In genomic region chr6:139572001-139572400, GRCh38 we compare ENCODE assay signal across 22 cellular contexts.
"Had no signal": no experiment of that assay in that cellular context is flagged by ENCODE, and none has a peak within 500 bp of the region (broad histone marks: within the 10 kb centered on the region; RNA-seq: fewer than 3 reads in every experiment).

No MANE protein-coding gene starts in this region.

- H3K4me3 ChIP-seq: esophagus muscularis mucosa, gastroesophageal sphincter, left ventricle myocardium inferior, lung, pancreas, prostate gland, right lobe of liver, tibial artery, upper lobe of right lung, vagina had no signal

- ATAC-seq: gastroesophageal sphincter; pancreas; right lobe of liver; stimulated activated effector memory CD8-positive, alpha-beta T cell treated with anti-CD3 and anti-CD28 coated beads, Interleukin-12 subunit alpha, Interleukin-12 subunit beta, amount 100 ng/mL, for 72 hours; stimulated activated naive CD8-positive, alpha-beta T cell treated with anti-CD3 and anti-CD28 coated beads, Interleukin-15, Interleukin-2, amounts not matched to agents 100 U/mL and 50 U/mL, for 24 hours; upper lobe of right lung had no signal

- DNase-seq: effector memory CD4-positive, alpha-beta T cell; glutamatergic neuron; islet precursor cell; left ventricle myocardium inferior; mesendoderm; naive B cell; occipital lobe; pancreas; retina; right lobe of liver; stimulated activated CD4-positive, alpha-beta T cell treated with anti-CD3 and anti-CD28 coated beads, Interleukin-4, amount 100 ng/mL, for 1 hour; stimulated activated CD8-positive, alpha-beta memory T cell treated with anti-CD3 and anti-CD28 coated beads, Interleukin-4, amount 100 ng/mL, for 48 hours; stimulated activated naive CD8-positive, alpha-beta T cell treated with anti-CD3 and anti-CD28 coated beads, Interleukin-15, Interleukin-2, amounts not matched to agents 100 U/mL and 50 U/mL, for 24 hours; tibial artery; upper lobe of right lung had no signal

- H3K27ac ChIP-seq: epithelial cell of prostate, esophagus muscularis mucosa, gastroesophageal sphincter, left ventricle myocardium inferior, pancreas, prostate gland, right lobe of liver, tibial artery, upper lobe of right lung, vagina had no signal

- H3K36me3 ChIP-seq: esophagus muscularis mucosa, gastroesophageal sphincter, left ventricle myocardium inferior, pancreas, prostate gland, right lobe of liver, tibial artery, upper lobe of right lung, vagina had no signal

- H3K27me3 ChIP-seq: esophagus muscularis mucosa, gastroesophageal sphincter, pancreas, right lobe of liver, tibial artery, upper lobe of right lung, vagina had no signal

- H3K4me1 ChIP-seq: gastroesophageal sphincter, left ventricle myocardium inferior, prostate gland, right lobe of liver, vagina had no signal

- H3K9me3 ChIP-seq: esophagus muscularis mucosa, gastroesophageal sphincter, left ventricle myocardium inferior, pancreas, prostate gland, right lobe of liver, tibial artery, upper lobe of right lung, vagina had no signal
